8 cellular contexts compared by ENCODE assay signal in genomic region chr6:25006565-25007001, GRCh38.
A peak's percentile ranks its signal among the peaks of the same experiment; 100 is the strongest.
DNase-seq lines count a peak whose midpoint lies in the region; ATAC-seq, FAIRE-seq and TF ChIP-seq lines count a peak whose summit lies in the region.

No MANE protein-coding gene starts in this region.

- FAIRE-seq in bronchial epithelial cell (lab: Jason Lieb, UNC), result no peak

- no peaks in the 10 kb centered on the region for H3K9me2 ChIP-seq in OCI-LY7 (ENCODE audit: insufficient read depth, low read length)

- ATAC-seq in GM19035 (IDR thresholded peaks at IDR 0.05; ENCODE audit: unreplicated experiment) (peak; percentile 28), lung (ENCODE audit: insufficient read depth, low FRiP score) (peak; percentile 85), GM21723 (IDR thresholded peaks at IDR 0.05; ENCODE audit: unreplicated experiment) (no peak)

- CTCF ChIA-PET in OCI-LY7 (lab: Charles Lee; ENCODE audit: unreplicated experiment), result no interaction called here

- BruUV-seq in OCI-LY7 (replicated peaks; lab: Mats Ljungman, UMichigan), result no TSS peak

- H3K9me3 ChIP-seq in OCI-LY7 (ENCODE audit: low read length) (no peaks in the 10 kb centered on the region), lung (ENCODE audit: control insufficient read depth in 2 of 2, insufficient read depth in 1 of 2, low read length in 1 of 2) (peaks cover 0 to 2% of the 10 kb centered on the region in 2 donors)

- peak overlapping the region; percentile 49 for H2AFZ ChIP-seq in ACC112 (ENCODE audit: low read length, unreplicated experiment)
- H2AFZ ChIP-seq in OCI-LY7 (ENCODE audit: low read length), result no peak overlapping the region

- peak overlapping the region; percentile 61 for H3K4me2 ChIP-seq in OCI-LY7 (ENCODE audit: low read length)

- H3K27ac ChIP-seq in ACC112 (ENCODE audit: low read depth, low read length) (peak overlapping the region; percentile 97), OCI-LY7 (ENCODE audit: low read depth, low read length, poor library complexity, severe bottlenecking) (peak overlapping the region; percentile 1), lung (ENCODE audit: low read depth in 1 of 2, low read length in 1 of 2) (peak overlapping the region; percentile 47 to 96)

- H3K4me1 ChIP-seq in ACC112 (ENCODE audit: control insufficient read depth, insufficient read depth, low read length, unreplicated experiment), result peaks cover 44% of the 10 kb centered on the region
- peaks cover 19% of the 10 kb centered on the region for H3K4me1 ChIP-seq in OCI-LY7 (ENCODE audit: insufficient read depth, low read length, poor library complexity, severe bottlenecking)
- H3K4me1 ChIP-seq in lung (ENCODE audit: control insufficient read depth in 2 of 2, insufficient read depth in 2 of 2, low read length in 2 of 2), result peaks cover 2 to 7% of the 10 kb centered on the region in 2 donors

- WGBS in lung, 2 donors, result 7 to 10% methylated on average over 3 of the region's 3 CpGs

- no peaks in the 10 kb centered on the region for H4K20me1 ChIP-seq in OCI-LY7 (ENCODE audit: insufficient read depth, low read length)

- POLR2A ChIA-PET in OCI-LY7 (lab: Charles Lee), result interaction anchor here (0.6 to 0.8 kb wide), 2 partner anchors 15 to 422 kb away, joined by 3 to 4 read pairs; no protein-coding TSS in a partner anchor

- H3K36me3 ChIP-seq in ACC112 (ENCODE audit: insufficient read depth, low read length), result no peaks in the 10 kb centered on the region
- H3K36me3 ChIP-seq in OCI-LY7 (ENCODE audit: insufficient read depth, low read length), result no peaks in the 10 kb centered on the region
- H3K36me3 ChIP-seq in bronchial epithelial cell (ENCODE audit: control insufficient read depth, insufficient read depth, low read length), result no peaks in the 10 kb centered on the region
- no peaks in the 10 kb centered on the region for H3K36me3 ChIP-seq in lung (ENCODE audit: control insufficient read depth in 2 of 2, insufficient read depth in 2 of 2, low read length in 2 of 2)

- in situ Hi-C loops in GM13976 (cut with MboI; ENCODE audit: low sequenced_read_pairs, unreplicated experiment), result no loop called here

- H3K79me2 ChIP-seq in ACC112 (ENCODE audit: control insufficient read depth, insufficient read depth, low read length, unreplicated experiment), result no peaks in the 10 kb centered on the region
- no peaks in the 10 kb centered on the region for H3K79me2 ChIP-seq in OCI-LY7 (ENCODE audit: insufficient read depth, low read depth, low read length)

- H3K4me3 ChIP-seq in ACC112 (ENCODE audit: low read depth, low read length) (0 out of 2 replicates have a peak overlapping the region, but pooled peaks have one; percentile 1), OCI-LY7 (ENCODE audit: low read depth, low read length, poor library complexity, severe bottlenecking) (peak overlapping the region; percentile 20), bronchial epithelial cell (ENCODE audit: low read depth, low read length) (no peak overlapping the region), lung (no peak overlapping the region)

- H3K27me3 ChIP-seq in ACC112 (ENCODE audit: insufficient read depth, low read length), result no peaks in the 10 kb centered on the region
- no peaks in the 10 kb centered on the region for H3K27me3 ChIP-seq in bronchial epithelial cell (ENCODE audit: control insufficient read depth, insufficient read depth, low read length)
- H3K27me3 ChIP-seq in lung (ENCODE audit: control insufficient read depth, insufficient read depth), result no peaks in the 10 kb centered on the region

- TF ChIP-seq CTCF in OCI-LY7 (conservative IDR thresholded peaks at IDR 0.05; ENCODE audit: low read length), result no peak
- TF ChIP-seq CTCF in bronchial epithelial cell (IDR thresholded peaks at IDR 0.05; ENCODE audit: insufficient read depth, low read length, severe bottlenecking), result no peak
- no peak for TF ChIP-seq CTCF in lung (IDR thresholded peaks at IDR 0.05; ENCODE audit: control extremely low read depth, extremely low read depth)
- no peak for TF ChIP-seq CTCF in GM13976 (IDR thresholded peaks at IDR 0.05; ENCODE audit: borderline replicate concordance, control extremely low read depth, extremely low read depth, insufficient read depth, missing control alignments)

- intact Hi-C loops in OCI-LY7 (cut with micrococcal nuclease; ENCODE audit: unreplicated experiment), result no loop called here

- peak; percentile 62 for DNase-seq in OCI-LY7 (ENCODE audit: low spot score)
- peak; percentile 77 for DNase-seq in bronchial epithelial cell (ENCODE audit: low read depth)
- DNase-seq in lung (ENCODE audit: low spot score), result peak; percentile 87
- peak; percentile 65 for DNase-seq in ureter (ENCODE audit: low spot score)
- no peak for DNase-seq in GM13976 (ENCODE audit: low spot score)

Comparison
In these comparisons a context has a peak if more than half of its experiments do, and no peak if none do; other contexts are left out.
1. H3K27ac ChIP-seq: peak in every context shown above with its lines; median percentile 97 in ACC112; 72 in lung; 1 in OCI-LY7.
2. H3K4me3 ChIP-seq: peak in ACC112 (single experiment) and OCI-LY7 (single experiment); none in bronchial epithelial cell (single experiment) and lung (single experiment).